In the genomic region with DNA sequence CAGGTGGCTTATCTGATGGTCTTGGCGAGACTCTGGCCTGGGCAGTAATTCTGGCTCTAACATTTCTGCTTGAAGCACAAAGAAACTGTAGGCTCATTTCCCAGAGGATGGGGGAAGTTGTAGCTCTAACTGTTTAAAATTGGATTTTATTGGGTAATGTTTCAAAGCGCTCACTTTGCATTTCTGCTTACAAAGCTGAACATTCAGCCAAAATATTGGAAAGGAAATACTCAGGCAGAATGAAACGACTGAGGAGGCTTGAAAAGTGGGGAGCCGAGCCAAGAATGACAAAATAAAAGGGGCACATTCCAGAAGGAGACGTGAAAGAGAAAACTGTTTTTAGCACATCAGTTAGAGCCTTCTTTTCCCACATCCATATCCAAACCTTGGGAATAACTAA, we compare ENCODE assay signal across 17 cellular contexts.
DNase-seq lines count a peak whose midpoint lies in the region; ATAC-seq lines count a peak whose summit lies in the region.
"Had no signal": no experiment of that assay in that cellular context is flagged by ENCODE, and none has a peak within 500 bp of the region (broad histone marks: within the 10 kb centered on the region; RNA-seq: fewer than 3 reads in every experiment).

No MANE protein-coding gene starts in this region.

- no peak overlapping the region for H3K27ac Mint-ChIP-seq in activated CD4-positive, alpha-beta T cell treated with anti-CD3 and anti-CD28 coated beads for 36 hours
- H3K27ac Mint-ChIP-seq: CD8-positive, alpha-beta memory T cell had no signal

- no peaks in the 10 kb centered on the region for H3K9me3 Mint-ChIP-seq in activated CD4-positive, alpha-beta T cell treated with anti-CD3 and anti-CD28 coated beads for 36 hours (ENCODE audit: low read depth)
- H3K9me3 Mint-ChIP-seq: CD8-positive, alpha-beta memory T cell had no signal

- no peak for ATAC-seq in activated CD4-positive, alpha-beta T cell treated with anti-CD3 and anti-CD28 coated beads for 36 hours
- ATAC-seq in HG02973 (IDR thresholded peaks at IDR 0.05; ENCODE audit: unreplicated experiment): no peak
- ATAC-seq: A549 had no signal

- peaks cover 4% of the 10 kb centered on the region for H3K27me3 Mint-ChIP-seq in activated CD4-positive, alpha-beta T cell treated with anti-CD3 and anti-CD28 coated beads for 36 hours

- POLR2A ChIA-PET in activated CD4-positive, alpha-beta T cell treated with anti-CD3 and anti-CD28 coated beads for 36 hours (lab: Charles Lee): no interaction called here

- no peaks in the 10 kb centered on the region for H3K36me3 Mint-ChIP-seq in activated CD4-positive, alpha-beta T cell treated with anti-CD3 and anti-CD28 coated beads for 36 hours (ENCODE audit: low read depth)
- H3K36me3 Mint-ChIP-seq: CD8-positive, alpha-beta memory T cell had no signal

- CTCF ChIA-PET in activated CD4-positive, alpha-beta T cell treated with anti-CD3 and anti-CD28 coated beads for 36 hours (lab: Charles Lee): interaction anchor here (0.7 kb wide), 1 partner anchor 333 kb away, joined by 3 read pairs; no protein-coding TSS in a partner anchor

- H3K4me3 Mint-ChIP-seq in activated CD4-positive, alpha-beta T cell treated with anti-CD3 and anti-CD28 coated beads for 36 hours: no peak overlapping the region
- H3K4me3 Mint-ChIP-seq: CD8-positive, alpha-beta memory T cell had no signal

- in situ Hi-C loops in G401 (cut with HindIII; ENCODE audit: low sequenced_read_pairs): no loop called here

- intact Hi-C loops in activated CD4-positive, alpha-beta T cell treated with anti-CD3 and anti-CD28 coated beads for 36 hours (cut with DNase I, micrococcal nuclease): no loop called here

- peak; percentile 42 for DNase-seq in G401 (ENCODE audit: low spot score)
- DNase-seq in cerebellar cortex (ENCODE audit: low spot score): peak; percentile 29
- DNase-seq in inferior parietal cortex (ENCODE audit: extremely low spot score): peak; percentile 48
- DNase-seq in stromal cell of bone marrow (ENCODE audit: low read depth): peak; percentile 26
- no peak for DNase-seq in activated CD4-positive, alpha-beta T cell treated with anti-CD3 and anti-CD28 coated beads for 36 hours
- no peak for DNase-seq in NCI-H1694 treated with DMSO at 0.1 percent for 48 hours (lab: John Stamatoyannopoulos, UW)
- DNase-seq: CD8-positive, alpha-beta memory T cell; DMS53; KBM-7; NCI-H187; NCI-H2227 treated with DMSO at 0.1 percent for 48 hours; NCI-H510A treated with DMSO at 0.1 percent for 48 hours; NCI-H774; OCI-M1; SHP77 had no signal

- H3K4me1 Mint-ChIP-seq in activated CD4-positive, alpha-beta T cell treated with anti-CD3 and anti-CD28 coated beads for 36 hours: no peaks in the 10 kb centered on the region
- H3K4me1 Mint-ChIP-seq: CD8-positive, alpha-beta memory T cell had no signal

Comparison
In these comparisons a context has a peak if more than half of its experiments do, and no peak if none do; other contexts are left out.
1. DNase-seq: peak in G401 (single experiment), cerebellar cortex (single experiment), inferior parietal cortex (single experiment) and stromal cell of bone marrow (single experiment); none in activated CD4-positive, alpha-beta T cell treated with anti-CD3 and anti-CD28 coated beads for 36 hours (single experiment) and NCI-H1694 treated with DMSO at 0.1 percent for 48 hours (single experiment).